ENCODE assay signal across 13 cellular contexts in genomic region chr3:102512734-102513518, GRCh38.
DNase-seq lines count a peak whose midpoint lies in the region; ATAC-seq, FAIRE-seq and TF ChIP-seq lines count a peak whose summit lies in the region.
"Had no signal": no experiment of that assay in that cellular context is flagged by ENCODE, and none has a peak within 500 bp of the region (broad histone marks: within the 10 kb centered on the region; RNA-seq: fewer than 3 reads in every experiment).

No MANE protein-coding gene starts in this region.

- DNase-seq in HEK293T (ENCODE audit: extremely low spot score) (peak; percentile 9), NCI-H2227 (lab: John Stamatoyannopoulos, UW; ENCODE audit: unreplicated experiment) (peak; percentile 6), SK-N-SH (no peak), HepG2 (ENCODE audit: low spot score) (no peak), cortex of kidney (lab: John Stamatoyannopoulos, UW) (no peak)
- DNase-seq: activated CD8-positive, alpha-beta T cell treated with anti-CD3 and anti-CD28 coated beads, Interleukin-2, amount 10 ng/mL, durations not matched to agents 7 days and 5 days; CD4-positive, CD25-positive, alpha-beta regulatory T cell; Right ventricle myocardium superior had no signal

- H3K27ac ChIP-seq in SK-N-SH (ENCODE audit: low read depth in 2 of 2, low read length in 1 of 2) (no peak overlapping the region), HepG2 (ENCODE audit: extremely low read length, insufficient read depth, low read length) (no peak overlapping the region), gastroesophageal sphincter (no peak overlapping the region)
- H3K27ac ChIP-seq: ascending aorta had no signal

- H3K36me3 ChIP-seq in SK-N-SH (replicated peaks in 1 of 2; ENCODE audit: control insufficient read depth in 1 of 2, insufficient read depth in 2 of 2, low read length in 1 of 2): no peaks in the 10 kb centered on the region
- H3K36me3 ChIP-seq in neuron (ENCODE audit: insufficient read depth, low read length): no peaks in the 10 kb centered on the region
- H3K36me3 ChIP-seq in HepG2 (replicated peaks in 1 of 2; ENCODE audit: control insufficient read depth in 1 of 2, insufficient read depth in 2 of 2, low read length in 2 of 2): no peaks in the 10 kb centered on the region
- H3K36me3 ChIP-seq in gastroesophageal sphincter: no peaks in the 10 kb centered on the region
- H3K36me3 ChIP-seq: ascending aorta had no signal

- H3K27me3 ChIP-seq in SK-N-SH (ENCODE audit: insufficient read depth) (no peaks in the 10 kb centered on the region), neuron (ENCODE audit: insufficient read depth, low read length) (no peaks in the 10 kb centered on the region), HepG2 (ENCODE audit: control insufficient read depth in 1 of 2, insufficient read depth in 2 of 2, low read length in 2 of 2) (no peaks in the 10 kb centered on the region), gastroesophageal sphincter (no peaks in the 10 kb centered on the region)
- H3K27me3 ChIP-seq: ascending aorta had no signal

- H3K79me2 ChIP-seq in SK-N-SH (ENCODE audit: insufficient read depth): no peaks in the 10 kb centered on the region
- H3K79me2 ChIP-seq in HepG2 (ENCODE audit: insufficient read depth, low read length): no peaks in the 10 kb centered on the region

- H4K20me1 ChIP-seq in SK-N-SH (ENCODE audit: insufficient read depth) (no peaks in the 10 kb centered on the region), HepG2 (ENCODE audit: insufficient read depth, low read length) (no peaks in the 10 kb centered on the region)

- H2AFZ ChIP-seq in SK-N-SH (ENCODE audit: low read depth) (0 out of 2 replicates have a peak overlapping the region, but pooled peaks have one; percentile 32), neuron (ENCODE audit: low read depth, low read length) (peak overlapping the region; percentile 16), HepG2 (ENCODE audit: low read length) (no peak overlapping the region)

- CTCF ChIA-PET in HEK293T (lab: Yijun Ruan, JAX): interaction anchor here (2.1 kb wide), 1 partner anchor 16 kb away, joined by 8 read pairs; no protein-coding TSS in a partner anchor
- CTCF ChIA-PET in SK-N-SH (lab: Yijun Ruan, JAX): interaction anchor here (1.0 to 1.3 kb wide), 2 partner anchors 284 to 288 kb away, joined by 4 to 5 read pairs; no protein-coding TSS in a partner anchor
- CTCF ChIA-PET in HepG2 (lab: Yijun Ruan, JAX; ENCODE audit: low intra/inter-chr PET ratio, low total read pairs): no interaction called here

- BruUV-seq in HepG2 (replicated peaks; lab: Mats Ljungman, UMichigan): no TSS peak

- no peaks in the 10 kb centered on the region; the same call in 1 of the 2 replicates for H3K9me2 ChIP-seq in SK-N-SH

- POLR2A ChIA-PET in HEK293T (lab: Yijun Ruan, JAX): no interaction called here
- POLR2A ChIA-PET in SK-N-SH (lab: Yijun Ruan, JAX): no interaction called here
- POLR2A ChIA-PET in HepG2 (lab: Yijun Ruan, JAX): no interaction called here

- TF ChIP-seq POLR2A in HepG2 (IDR thresholded peaks at IDR 0.05; ENCODE audit: insufficient read depth in 1 of 2, low read depth in 2 of 2, low read length in 2 of 2) (no peak), gastroesophageal sphincter (IDR thresholded peaks at IDR 0.05) (no peak)

- intact Hi-C loops in HepG2 (cut with micrococcal nuclease; ENCODE audit: unreplicated experiment): no loop called here

- WGBS in SK-N-SH (ENCODE audit: low lambda C conversion rate): 55% methylated on average over 5 of the region's 5 CpGs
- 3% methylated on average over 5 of the region's 5 CpGs for WGBS in HepG2 (ENCODE audit: low lambda C conversion rate)
- 58 to 76% methylated on average over 5 of the region's 5 CpGs for WGBS in gastroesophageal sphincter (ENCODE audit: low coverage in 1 of 2), 2 donors

- H3K4me2 ChIP-seq in SK-N-SH (no peak overlapping the region), HepG2 (ENCODE audit: low read depth, low read length) (no peak overlapping the region)

- TF ChIP-seq EP300 in SK-N-SH (IDR thresholded peaks at IDR 0.05; ENCODE audit: borderline replicate concordance in 1 of 2, low read depth in 1 of 2, low read length in 1 of 2): no peak
- no peak for TF ChIP-seq EP300 in HepG2 (IDR thresholded peaks at IDR 0.05; ENCODE audit: low read depth in 2 of 2, low read length in 2 of 2)
- TF ChIP-seq EP300 in HepG2 (CRISPR knock-in tag; IDR thresholded peaks at IDR 0.05; ENCODE audit: borderline replicate concordance): no peak
- no peak for TF ChIP-seq EP300 in gastroesophageal sphincter (IDR thresholded peaks at IDR 0.05)

- H3F3A ChIP-seq in SK-N-SH (replicated peaks; ENCODE audit: insufficient read depth): no peaks in the 10 kb centered on the region

- peak overlapping the region in 1 of 2 experiments; percentile 10; a peak in 1 of 4 replicates for H3K4me3 ChIP-seq in SK-N-SH (ENCODE audit: low read depth in 2 of 2, low read length in 1 of 2)
- no peak overlapping the region for H3K4me3 ChIP-seq in neuron (ENCODE audit: low read length)
- no peak overlapping the region for H3K4me3 ChIP-seq in HepG2 (replicated peaks in 1 of 3; ENCODE audit: insufficient read depth in 1 of 3, low read depth in 2 of 3, low read length in 3 of 3)
- H3K4me3 ChIP-seq in gastroesophageal sphincter: no peak overlapping the region
- H3K4me3 ChIP-seq: ascending aorta had no signal

- TF ChIP-seq RAD21 in SK-N-SH (IDR thresholded peaks at IDR 0.05; ENCODE audit: low read length) (no peak), HepG2 (CRISPR knock-in tag; IDR thresholded peaks at IDR 0.05) (no peak)

- H3K9me3 ChIP-seq in SK-N-SH (no peaks in the 10 kb centered on the region), neuron (ENCODE audit: low read length) (no peaks in the 10 kb centered on the region), HepG2 (ENCODE audit: low read length) (no peaks in the 10 kb centered on the region), gastroesophageal sphincter (no peaks in the 10 kb centered on the region)
- H3K9me3 ChIP-seq: ascending aorta had no signal

- H3K9ac ChIP-seq in SK-N-SH (no peak overlapping the region), HepG2 (ENCODE audit: insufficient read depth, low read depth, low read length) (no peak overlapping the region)

- TF ChIP-seq CTCF in SK-N-SH (IDR thresholded peaks at IDR 0.05) (no peak), HepG2 (CRISPR knock-in tag; IDR thresholded peaks at IDR 0.05) (no peak), gastroesophageal sphincter (IDR thresholded peaks at IDR 0.05) (no peak)

- ATAC-seq in HepG2 (no peak), gastroesophageal sphincter (no peak)
- ATAC-seq: activated CD8-positive, alpha-beta T cell treated with anti-CD3 and anti-CD28 coated beads, Interleukin-2, amount 10 ng/mL, durations not matched to agents 7 days and 5 days; activated T-helper 17 cell treated with anti-CD3 and anti-CD28 coated beads, Interleukin-2, amount 50 U/mL, for 72 hours had no signal

- peaks cover 0 to 7% of the 10 kb centered on the region in 2 experiments; a peak in 2 of 4 replicates for H3K4me1 ChIP-seq in SK-N-SH (ENCODE audit: control insufficient read depth in 1 of 2, insufficient read depth in 2 of 2, low read depth in 1 of 2, low read length in 1 of 2)
- no peaks in the 10 kb centered on the region for H3K4me1 ChIP-seq in neuron (ENCODE audit: insufficient read depth, low read length)
- H3K4me1 ChIP-seq in HepG2 (ENCODE audit: insufficient read depth, low read length): no peaks in the 10 kb centered on the region
- no peaks in the 10 kb centered on the region for H3K4me1 ChIP-seq in gastroesophageal sphincter
- H3K4me1 ChIP-seq: ascending aorta had no signal

- in situ Hi-C loops in HepG2 (cut with HindIII; ENCODE audit: extremely low pct_ligation_motif_present, low pct_unique_long_range_greater_than_20kb): no loop called here

- no peak for FAIRE-seq in HepG2 (lab: Jason Lieb, UNC)
- FAIRE-seq: H54 had no signal

TF ChIP-seq in HEK293T, 16 proteins besides CTCF, POLR2A, EP300 and RAD21:
- no peak for TF ChIP-seq BHLHE40 (IDR thresholded peaks at IDR 0.05; ENCODE audit: borderline replicate concordance)
- TF ChIP-seq ZNF384 (IDR thresholded peaks at IDR 0.05): no peak
- peak; percentile 87 for TF ChIP-seq PKNOX1 (IDR thresholded peaks at IDR 0.05)

TF ChIP-seq in SK-N-SH, 30 proteins besides CTCF, POLR2A, EP300 and RAD21:
- TF ChIP-seq JUND (IDR thresholded peaks at IDR 0.05) (peak; percentile 20; the same call in 1 of the 2 replicates), RCOR1 (IDR thresholded peaks at IDR 0.05; ENCODE audit: low read length) (no peak), FOSL2 (IDR thresholded peaks at IDR 0.05; ENCODE audit: borderline replicate concordance, low read depth) (peak; percentile 15; the same call in 1 of the 2 replicates)

TF ChIP-seq in HepG2, 621 proteins besides CTCF, POLR2A, EP300 and RAD21:
- TF ChIP-seq ZNF362 (CRISPR knock-in tag; IDR thresholded peaks at IDR 0.05; ENCODE audit: borderline replicate concordance) (no peak), MAFK (conservative IDR thresholded peaks at IDR 0.05 in 1 of 2, IDR thresholded peaks at IDR 0.05 in 1 of 2; ENCODE audit: low read length in 2 of 2) (0 out of 4 replicates have a peak, but pooled peaks of 1 of the 2 experiments have one; percentile 24), ZSCAN30 (CRISPR knock-in tag; IDR thresholded peaks at IDR 0.05) (no peak), ZNF7 (CRISPR knock-in tag; IDR thresholded peaks at IDR 0.05) (no peak)
TF ChIP-seq in HepG2: peak in this region for 1.

Comparison
In these comparisons a context has a peak if more than half of its experiments do, and no peak if none do; other contexts are left out.
1. DNase-seq: peak in HEK293T (single experiment) and NCI-H2227 (single experiment); none in SK-N-SH (single experiment), HepG2 (single experiment) and cortex of kidney (single experiment).